In genomic region chr10:11392776-11393175, GRCh38 we compare ENCODE assay signal across 8 cellular contexts.
"Had no signal": no experiment of that assay in that cellular context is flagged by ENCODE, and none has a peak within 500 bp of the region (broad histone marks: within the 10 kb centered on the region; RNA-seq: fewer than 3 reads in every experiment).

No MANE protein-coding gene starts in this region.

- H3K4me2 ChIP-seq: GM23338 had no signal

- DNase-seq: HFFc6, KBM-7 had no signal

- H3K27ac Mint-ChIP-seq: GM23338, HFFc6, IgD-negative memory B cell had no signal

- H3K9me3 ChIP-seq: HAP-1 had no signal

- H3K4me3 Mint-ChIP-seq: GM23338, HFFc6, IgD-negative memory B cell had no signal

- H3K36me3 ChIP-seq: HAP-1 had no signal

- H3K27ac ChIP-seq: HL-60 had no signal

- H3K4me3 ChIP-seq: GM23338, HAP-1 had no signal

- H2AFZ ChIP-seq: GM23338 had no signal

- H3K4me1 ChIP-seq: HAP-1 had no signal

- ATAC-seq: GM23338, HCT116, HepG2 had no signal

- H3K4me1 Mint-ChIP-seq: GM23338 had no signal

- H3K9me3 Mint-ChIP-seq: IgD-negative memory B cell had no signal

- H3K36me3 Mint-ChIP-seq: IgD-negative memory B cell had no signal
